2 cellular contexts compared by ENCODE assay signal in the genomic region with DNA sequence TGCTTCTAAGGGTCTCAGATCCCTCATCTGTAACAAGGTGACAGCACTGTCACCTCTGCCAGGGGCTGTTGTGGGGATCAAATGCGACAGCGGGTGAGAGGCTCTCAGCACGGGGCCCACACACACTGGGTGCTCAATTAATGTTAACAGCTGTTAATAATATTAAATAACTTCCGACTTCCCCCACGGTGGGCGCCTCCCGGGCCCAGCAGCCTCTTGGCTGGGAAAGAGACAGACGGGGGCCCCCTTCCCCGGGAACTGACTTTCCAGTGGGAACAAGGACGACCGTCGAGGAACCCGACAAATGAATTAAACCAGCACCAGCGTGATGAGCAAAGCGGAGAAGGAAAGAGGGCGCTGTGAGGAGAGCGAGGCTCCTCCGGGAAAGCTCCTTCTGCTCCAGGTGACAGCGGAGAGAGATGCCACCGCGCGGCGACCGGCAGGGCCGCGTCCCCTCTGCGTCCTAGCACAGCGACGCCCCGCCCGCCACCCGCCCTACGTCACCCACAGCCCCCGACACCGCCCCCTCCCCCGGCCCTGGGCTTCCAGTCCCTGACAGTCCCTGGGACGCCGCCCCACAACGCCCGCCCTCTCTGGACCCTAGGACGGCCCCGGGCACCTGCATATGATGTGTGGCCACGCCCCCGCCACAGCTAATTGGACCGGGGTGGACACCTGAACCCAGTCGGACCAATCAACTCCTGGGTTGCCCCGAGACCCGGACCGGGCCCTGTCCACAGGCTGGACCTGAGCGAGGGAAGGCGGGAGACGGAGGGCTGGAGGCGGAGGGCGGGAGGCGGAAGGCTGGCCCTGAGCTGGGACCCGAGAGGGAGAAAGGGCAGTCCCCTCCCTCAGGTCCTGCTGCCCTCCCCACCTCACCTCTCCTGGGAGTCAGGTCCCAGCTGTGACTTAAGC.
TF ChIP-seq lines count a peak whose summit lies in the region.

No MANE protein-coding gene starts in this region.

TF ChIP-seq in HepG2, 621 proteins besides CTCF, POLR2A, EP300 and RAD21 (continues in another document):
- TF ChIP-seq CBX1 (IDR thresholded peaks at IDR 0.05; ENCODE audit: low read depth) (no peak), SYNCRIP (IDR thresholded peaks at IDR 0.05; ENCODE audit: insufficient read depth, low read depth, low read length) (no peak), NR3C1 (CRISPR knock-in tag; IDR thresholded peaks at IDR 0.05) (no peak), ZSCAN25 (CRISPR knock-in tag; IDR thresholded peaks at IDR 0.05) (peak; percentile 91), ZNF777 (CRISPR knock-in tag; IDR thresholded peaks at IDR 0.05) (peak; percentile 64; the same call in 1 of the 2 replicates), SETDB1 (CRISPR knock-in tag; IDR thresholded peaks at IDR 0.05; ENCODE audit: borderline replicate concordance) (no peak), NFYC (CRISPR knock-in tag; IDR thresholded peaks at IDR 0.05) (peak; percentile 79), GABPB1 (CRISPR knock-in tag; IDR thresholded peaks at IDR 0.05) (0 out of 2 replicates have a peak, but pooled peaks have one; percentile 31), MTF1 (CRISPR knock-in tag; IDR thresholded peaks at IDR 0.05) (no peak), NFE2L2 (IDR thresholded peaks at IDR 0.05; ENCODE audit: low read length) (no peak), FOXM1 (CRISPR knock-in tag; IDR thresholded peaks at IDR 0.05) (no peak), MED8 (CRISPR knock-in tag; IDR thresholded peaks at IDR 0.05; ENCODE audit: insufficient replicate concordance) (no peak), ZNF607 (CRISPR knock-in tag; IDR thresholded peaks at IDR 0.05; ENCODE audit: borderline replicate concordance) (no peak), BRCA1 (CRISPR knock-in tag; IDR thresholded peaks at IDR 0.05) (no peak), SP1 (IDR thresholded peaks at IDR 0.05) (no peak), SP1 (CRISPR knock-in tag; IDR thresholded peaks at IDR 0.05) (peak; percentile 62; the same call in 1 of the 2 replicates), KLF11 (CRISPR knock-in tag; IDR thresholded peaks at IDR 0.05) (no peak), SALL1 (CRISPR knock-in tag; IDR thresholded peaks at IDR 0.05) (no peak), CEBPB (IDR thresholded peaks at IDR 0.05; ENCODE audit: borderline replicate concordance, low read depth, low read length) (no peak), SP2 (CRISPR knock-in tag; IDR thresholded peaks at IDR 0.05) (peak; percentile 63; the same call in 1 of the 2 replicates), RORA (CRISPR knock-in tag; IDR thresholded peaks at IDR 0.05) (no peak), ZNF33B (CRISPR knock-in tag; IDR thresholded peaks at IDR 0.05) (no peak)
- TF ChIP-seq, protein P1, sequence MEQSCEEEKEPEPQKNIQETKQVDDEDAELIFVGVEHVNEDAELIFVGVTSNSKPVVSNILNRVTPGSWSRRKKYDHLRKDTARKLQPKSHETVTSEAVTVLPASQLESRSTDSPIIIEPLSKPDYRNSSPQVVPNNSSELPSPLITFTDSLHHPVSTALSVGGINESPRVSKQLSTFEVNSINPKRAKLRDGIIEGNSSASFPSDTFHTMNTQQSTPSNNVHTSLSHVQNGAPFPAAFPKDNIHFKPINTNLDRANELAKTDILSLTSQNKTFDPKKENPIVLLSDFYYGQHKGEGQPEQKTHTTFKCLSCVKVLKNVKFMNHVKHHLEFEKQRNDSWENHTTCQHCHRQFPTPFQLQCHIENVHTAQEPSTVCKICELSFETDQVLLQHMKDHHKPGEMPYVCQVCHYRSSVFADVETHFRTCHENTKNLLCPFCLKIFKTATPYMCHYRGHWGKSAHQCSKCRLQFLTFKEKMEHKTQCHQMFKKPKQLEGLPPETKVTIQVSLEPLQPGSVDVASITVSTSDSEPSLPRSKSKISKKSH (CRISPR knock-in tag; IDR thresholded peaks at IDR 0.05; ENCODE audit: borderline replicate concordance): no peak
- TF ChIP-seq, protein P2, sequence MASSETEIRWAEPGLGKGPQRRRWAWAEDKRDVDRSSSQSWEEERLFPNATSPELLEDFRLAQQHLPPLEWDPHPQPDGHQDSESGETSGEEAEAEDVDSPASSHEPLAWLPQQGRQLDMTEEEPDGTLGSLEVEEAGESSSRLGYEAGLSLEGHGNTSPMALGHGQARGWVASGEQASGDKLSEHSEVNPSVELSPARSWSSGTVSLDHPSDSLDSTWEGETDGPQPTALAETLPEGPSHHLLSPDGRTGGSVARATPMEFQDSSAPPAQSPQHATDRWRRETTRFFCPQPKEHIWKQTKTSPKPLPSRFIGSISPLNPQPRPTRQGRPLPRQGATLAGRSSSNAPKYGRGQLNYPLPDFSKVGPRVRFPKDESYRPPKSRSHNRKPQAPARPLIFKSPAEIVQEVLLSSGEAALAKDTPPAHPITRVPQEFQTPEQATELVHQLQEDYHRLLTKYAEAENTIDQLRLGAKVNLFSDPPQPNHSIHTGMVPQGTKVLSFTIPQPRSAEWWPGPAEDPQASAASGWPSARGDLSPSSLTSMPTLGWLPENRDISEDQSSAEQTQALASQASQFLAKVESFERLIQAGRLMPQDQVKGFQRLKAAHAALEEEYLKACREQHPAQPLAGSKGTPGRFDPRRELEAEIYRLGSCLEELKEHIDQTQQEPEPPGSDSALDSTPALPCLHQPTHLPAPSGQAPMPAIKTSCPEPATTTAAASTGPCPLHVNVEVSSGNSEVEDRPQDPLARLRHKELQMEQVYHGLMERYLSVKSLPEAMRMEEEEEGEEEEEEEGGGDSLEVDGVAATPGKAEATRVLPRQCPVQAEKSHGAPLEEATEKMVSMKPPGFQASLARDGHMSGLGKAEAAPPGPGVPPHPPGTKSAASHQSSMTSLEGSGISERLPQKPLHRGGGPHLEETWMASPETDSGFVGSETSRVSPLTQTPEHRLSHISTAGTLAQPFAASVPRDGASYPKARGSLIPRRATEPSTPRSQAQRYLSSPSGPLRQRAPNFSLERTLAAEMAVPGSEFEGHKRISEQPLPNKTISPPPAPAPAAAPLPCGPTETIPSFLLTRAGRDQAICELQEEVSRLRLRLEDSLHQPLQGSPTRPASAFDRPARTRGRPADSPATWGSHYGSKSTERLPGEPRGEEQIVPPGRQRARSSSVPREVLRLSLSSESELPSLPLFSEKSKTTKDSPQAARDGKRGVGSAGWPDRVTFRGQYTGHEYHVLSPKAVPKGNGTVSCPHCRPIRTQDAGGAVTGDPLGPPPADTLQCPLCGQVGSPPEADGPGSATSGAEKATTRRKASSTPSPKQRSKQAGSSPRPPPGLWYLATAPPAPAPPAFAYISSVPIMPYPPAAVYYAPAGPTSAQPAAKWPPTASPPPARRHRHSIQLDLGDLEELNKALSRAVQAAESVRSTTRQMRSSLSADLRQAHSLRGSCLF (CRISPR knock-in tag; IDR thresholded peaks at IDR 0.05; ENCODE audit: borderline replicate concordance): no peak
- TF ChIP-seq, protein P3, sequence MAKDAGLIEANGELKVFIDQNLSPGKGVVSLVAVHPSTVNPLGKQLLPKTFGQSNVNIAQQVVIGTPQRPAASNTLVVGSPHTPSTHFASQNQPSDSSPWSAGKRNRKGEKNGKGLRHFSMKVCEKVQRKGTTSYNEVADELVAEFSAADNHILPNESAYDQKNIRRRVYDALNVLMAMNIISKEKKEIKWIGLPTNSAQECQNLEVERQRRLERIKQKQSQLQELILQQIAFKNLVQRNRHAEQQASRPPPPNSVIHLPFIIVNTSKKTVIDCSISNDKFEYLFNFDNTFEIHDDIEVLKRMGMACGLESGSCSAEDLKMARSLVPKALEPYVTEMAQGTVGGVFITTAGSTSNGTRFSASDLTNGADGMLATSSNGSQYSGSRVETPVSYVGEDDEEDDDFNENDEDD (CRISPR knock-in tag; IDR thresholded peaks at IDR 0.05; ENCODE audit: borderline replicate concordance): 0 out of 2 replicates have a peak, but pooled peaks have one; percentile 20

TF ChIP-seq in HEK293T, 16 proteins besides CTCF, POLR2A, EP300 and RAD21:
- TF ChIP-seq L3MBTL2 (conservative IDR thresholded peaks at IDR 0.05) (no peak), CTBP1 (IDR thresholded peaks at IDR 0.05; ENCODE audit: borderline replicate concordance) (no peak), FOXM1 (IDR thresholded peaks at IDR 0.05; ENCODE audit: borderline replicate concordance) (no peak), SUZ12 (IDR thresholded peaks at IDR 0.05) (no peak), SP1 (IDR thresholded peaks at IDR 0.05) (no peak), FOXA1 (IDR thresholded peaks at IDR 0.05) (no peak), BHLHE40 (IDR thresholded peaks at IDR 0.05; ENCODE audit: borderline replicate concordance) (no peak), ARNT (IDR thresholded peaks at IDR 0.05) (no peak), LEF1 (IDR thresholded peaks at IDR 0.05; ENCODE audit: borderline replicate concordance) (no peak), FOXK2 (IDR thresholded peaks at IDR 0.05) (no peak), HDGF (IDR thresholded peaks at IDR 0.05; ENCODE audit: borderline replicate concordance) (no peak), NFRKB (IDR thresholded peaks at IDR 0.05) (no peak), ZNF384 (IDR thresholded peaks at IDR 0.05) (no peak), ELF4 (IDR thresholded peaks at IDR 0.05) (no peak), TARDBP (IDR thresholded peaks at IDR 0.05) (no peak)
- TF ChIP-seq, protein P4, sequence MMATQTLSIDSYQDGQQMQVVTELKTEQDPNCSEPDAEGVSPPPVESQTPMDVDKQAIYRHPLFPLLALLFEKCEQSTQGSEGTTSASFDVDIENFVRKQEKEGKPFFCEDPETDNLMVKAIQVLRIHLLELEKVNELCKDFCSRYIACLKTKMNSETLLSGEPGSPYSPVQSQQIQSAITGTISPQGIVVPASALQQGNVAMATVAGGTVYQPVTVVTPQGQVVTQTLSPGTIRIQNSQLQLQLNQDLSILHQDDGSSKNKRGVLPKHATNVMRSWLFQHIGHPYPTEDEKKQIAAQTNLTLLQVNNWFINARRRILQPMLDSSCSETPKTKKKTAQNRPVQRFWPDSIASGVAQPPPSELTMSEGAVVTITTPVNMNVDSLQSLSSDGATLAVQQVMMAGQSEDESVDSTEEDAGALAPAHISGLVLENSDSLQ (IDR thresholded peaks at IDR 0.05): no peak
